ENCODE assay signal across 13 cellular contexts in genomic region chr12:101946233-101946611, GRCh38.
DNase-seq lines count a peak whose midpoint lies in the region; ATAC-seq and TF ChIP-seq lines count a peak whose summit lies in the region.
"Had no signal": no experiment of that assay in that cellular context is flagged by ENCODE, and none has a peak within 500 bp of the region (broad histone marks: within the 10 kb centered on the region; RNA-seq: fewer than 3 reads in every experiment).

No MANE protein-coding gene starts in this region.

- peak; percentile 7 for DNase-seq in DMS53 treated with DMSO at 0.1 percent for 48 hours (lab: John Stamatoyannopoulos, UW; ENCODE audit: unreplicated experiment)
- no peak for DNase-seq in neural progenitor cell (ENCODE audit: low spot score)
- DNase-seq in hepatic stellate cell (ENCODE audit: low spot score), result no peak
- DNase-seq in foreskin fibroblast, result no peak
- DNase-seq: C1 segment of cervical spinal cord, DMS153, KBM-7, NCI-H1436 treated with DMSO at 0.1 percent for 48 hours, NCI-H2081, NCI-H226 had no signal

- H3K36me3 Mint-ChIP-seq in brain, result no peaks in the 10 kb centered on the region
- no peaks in the 10 kb centered on the region for H3K36me3 Mint-ChIP-seq in neural progenitor cell

- H3K9me3 ChIP-seq in neural progenitor cell (ENCODE audit: low read depth), result no peaks in the 10 kb centered on the region

- H3K4me1 ChIP-seq in neural progenitor cell, result peaks cover under 1% of the 10 kb centered on the region

- H3K27me3 Mint-ChIP-seq in brain (no peaks in the 10 kb centered on the region), neural progenitor cell (ENCODE audit: insufficient read depth, low read depth) (no peaks in the 10 kb centered on the region)

- H3K9me3 Mint-ChIP-seq in brain (no peaks in the 10 kb centered on the region), neural progenitor cell (no peaks in the 10 kb centered on the region)

- H3K4me3 ChIP-seq in neural progenitor cell, result no peak overlapping the region
- no peak overlapping the region for H3K4me3 ChIP-seq in foreskin fibroblast (ENCODE audit: low read depth in 1 of 2, low read length in 2 of 2)

- H3F3A ChIP-seq in neural progenitor cell (ENCODE audit: low read depth), result no peaks in the 10 kb centered on the region

- H4K20me1 ChIP-seq in neural progenitor cell (ENCODE audit: low read depth), result no peaks in the 10 kb centered on the region

- no peak overlapping the region for H3K4me2 ChIP-seq in neural progenitor cell

- H3K4me1 Mint-ChIP-seq in brain (peaks cover 11% of the 10 kb centered on the region), neural progenitor cell (no peaks in the 10 kb centered on the region)

- H3K27me3 ChIP-seq in neural progenitor cell, result no peaks in the 10 kb centered on the region

- H2AFZ ChIP-seq in neural progenitor cell (replicated peaks), result no peak overlapping the region

- H3K9ac ChIP-seq in neural progenitor cell, result no peak overlapping the region

- TF ChIP-seq CTCF in C4-2B (conservative IDR thresholded peaks at IDR 0.05), result no peak
- no peak for TF ChIP-seq CTCF in brain (conservative IDR thresholded peaks at IDR 0.05)
- TF ChIP-seq CTCF in neural progenitor cell (IDR thresholded peaks at IDR 0.05), result no peak
- TF ChIP-seq CTCF in foreskin fibroblast (IDR thresholded peaks at IDR 0.05; ENCODE audit: low read depth, low read length), result no peak

- peak overlapping the region; percentile 48; the same call in 1 of the 2 replicates for H3K27ac ChIP-seq in C4-2B
- no peak overlapping the region for H3K27ac ChIP-seq in neural progenitor cell

- H3K36me3 ChIP-seq in neural progenitor cell, result no peaks in the 10 kb centered on the region

- ATAC-seq in GM18870 (IDR thresholded peaks at IDR 0.05; ENCODE audit: unreplicated experiment), result no peak

- peak overlapping the region in 3 of 5 experiments; percentile 19 to 42 (median 36) for H3K27ac Mint-ChIP-seq in brain
- peak overlapping the region; percentile 57 for H3K27ac Mint-ChIP-seq in neural progenitor cell

- no peak overlapping the region for H3K4me3 Mint-ChIP-seq in brain
- no peak overlapping the region for H3K4me3 Mint-ChIP-seq in neural progenitor cell

- no peaks in the 10 kb centered on the region for H3K79me2 ChIP-seq in neural progenitor cell (ENCODE audit: low read depth)
